ENCODE assay signal across 20 cellular contexts in genomic region chr12:97501422-97501821, GRCh38. TPM values are rescaled to one million over a fixed set of nuclear protein-coding genes. Genes with fewer than 3 reads are reported as not detected.
DNase-seq lines count a peak whose midpoint lies in the region; ATAC-seq and TF ChIP-seq lines count a peak whose summit lies in the region.
"Had no signal": no experiment of that assay in that cellular context is flagged by ENCODE, and none has a peak within 500 bp of the region (broad histone marks: within the 10 kb centered on the region; RNA-seq: fewer than 3 reads in every experiment).

No MANE protein-coding gene starts in this region.

- POLR2A ChIA-PET in activated CD4-positive, alpha-beta T cell treated with anti-CD3 and anti-CD28 coated beads for 36 hours (lab: Charles Lee): no interaction called here

- DNase-seq in NCI-H146 (lab: John Stamatoyannopoulos, UW) (peak; percentile 39), NCI-H146 treated with DMSO at 0.1 percent for 48 hours (lab: John Stamatoyannopoulos, UW; ENCODE audit: unreplicated experiment) (no peak), NCI-H774 (lab: John Stamatoyannopoulos, UW) (peak; percentile 59), hepatocyte (ENCODE audit: low spot score) (no peak), cerebellar cortex (ENCODE audit: low spot score) (no peak)
- DNase-seq in activated CD4-positive, alpha-beta T cell treated with anti-CD3 and anti-CD28 coated beads for 36 hours: no peak
- DNase-seq: 8988T; C1 segment of cervical spinal cord; Calu3; CD4-positive, alpha-beta memory T cell; COR-L47; DMS79 treated with DMSO at 0.1 percent for 48 hours; GF-D8; HFFc6 had no signal

- no peaks in the 10 kb centered on the region for H3K79me2 ChIP-seq in hepatocyte

- no peak overlapping the region for H2AFZ ChIP-seq in hepatocyte
- H2AFZ ChIP-seq: GM23338 had no signal

- no peak overlapping the region for H3K4me3 ChIP-seq in hepatocyte
- H3K4me3 ChIP-seq: A549, GM23338, HAP-1 had no signal

- no peak for TF ChIP-seq CTCF in hepatocyte (IDR thresholded peaks at IDR 0.05; ENCODE audit: poor library complexity)

- no peaks in the 10 kb centered on the region for H3K36me3 ChIP-seq in hepatocyte (replicated peaks; ENCODE audit: insufficient read depth, low read depth)
- H3K36me3 ChIP-seq: HAP-1 had no signal

- no peak for ATAC-seq in HG03139 (IDR thresholded peaks at IDR 0.05; ENCODE audit: unreplicated experiment)
- ATAC-seq in activated CD4-positive, alpha-beta T cell treated with anti-CD3 and anti-CD28 coated beads for 36 hours: no peak
- ATAC-seq: A549, GM23338 had no signal

- intact Hi-C loops in activated CD4-positive, alpha-beta T cell treated with anti-CD3 and anti-CD28 coated beads for 36 hours (cut with DNase I, micrococcal nuclease): no loop called here

- H4K20me1 ChIP-seq in hepatocyte (ENCODE audit: insufficient read depth, poor library complexity, severe bottlenecking): no peaks in the 10 kb centered on the region

- H3K27ac ChIP-seq in hepatocyte: peak overlapping the region; percentile 50
- H3K27ac ChIP-seq: A549 had no signal

- 86% methylated on average over 2 of the region's 2 CpGs for WGBS in hepatocyte (ENCODE audit: low lambda C conversion rate, missing lambda C conversion rate)

- no peaks in the 10 kb centered on the region for H3K4me1 Mint-ChIP-seq in activated CD4-positive, alpha-beta T cell treated with anti-CD3 and anti-CD28 coated beads for 36 hours
- H3K4me1 Mint-ChIP-seq: CD4-positive, alpha-beta memory T cell; GM23338 had no signal

- H3K27me3 Mint-ChIP-seq in activated CD4-positive, alpha-beta T cell treated with anti-CD3 and anti-CD28 coated beads for 36 hours: no peaks in the 10 kb centered on the region
- H3K27me3 Mint-ChIP-seq: CD4-positive, alpha-beta memory T cell had no signal

- no peak overlapping the region for H3K4me2 ChIP-seq in hepatocyte
- H3K4me2 ChIP-seq: A549, GM23338 had no signal

- no peak overlapping the region for H3K4me3 Mint-ChIP-seq in activated CD4-positive, alpha-beta T cell treated with anti-CD3 and anti-CD28 coated beads for 36 hours
- H3K4me3 Mint-ChIP-seq: CD4-positive, alpha-beta memory T cell; GM23338; HFFc6 had no signal

- no peaks in the 10 kb centered on the region for H3K9me2 ChIP-seq in hepatocyte (replicated peaks; ENCODE audit: insufficient read depth)

- no peak overlapping the region for H3K27ac Mint-ChIP-seq in activated CD4-positive, alpha-beta T cell treated with anti-CD3 and anti-CD28 coated beads for 36 hours
- H3K27ac Mint-ChIP-seq: GM23338, HFFc6 had no signal

- no peaks in the 10 kb centered on the region for H3K27me3 ChIP-seq in hepatocyte

- H3K9me3 Mint-ChIP-seq in activated CD4-positive, alpha-beta T cell treated with anti-CD3 and anti-CD28 coated beads for 36 hours (ENCODE audit: low read depth): no peaks in the 10 kb centered on the region
- H3K9me3 Mint-ChIP-seq: GM23338 had no signal

- peaks cover 11% of the 10 kb centered on the region for H3K4me1 ChIP-seq in hepatocyte (ENCODE audit: insufficient read depth)
- H3K4me1 ChIP-seq: A549, HAP-1 had no signal

- CTCF ChIA-PET in activated CD4-positive, alpha-beta T cell treated with anti-CD3 and anti-CD28 coated beads for 36 hours (lab: Charles Lee): no interaction called here

- H3K9me3 ChIP-seq in hepatocyte (ENCODE audit: low read depth): no peaks in the 10 kb centered on the region
- H3K9me3 ChIP-seq: A549, HAP-1 had no signal

- no peaks in the 10 kb centered on the region for H3K36me3 Mint-ChIP-seq in activated CD4-positive, alpha-beta T cell treated with anti-CD3 and anti-CD28 coated beads for 36 hours (ENCODE audit: low read depth)
- H3K36me3 Mint-ChIP-seq: CD4-positive, alpha-beta memory T cell had no signal

RNA-seq across cellular contexts. Expression of gene RMST, which starts 38.8 kb away (rescaled TPM):
- 28.9 and 37.3 TPM in 2 replicates for total RNA-seq in hepatocyte
- polyA plus RNA-seq in hepatocyte: 2.9 and 3.9 TPM in 2 replicates
- total RNA-seq in activated CD4-positive, alpha-beta T cell treated with anti-CD3 and anti-CD28 coated beads for 36 hours: not detected
- total RNA-seq: CD4-positive, alpha-beta memory T cell; Daoy; HFFc6 had no signal
- polyA plus RNA-seq: A549; BJ; CD4-positive, alpha-beta memory T cell had no signal

Comparison
In these comparisons a context has a peak if more than half of its experiments do, and no peak if none do; other contexts are left out.
1. DNase-seq: peak in NCI-H146 (single experiment) and NCI-H774 (single experiment); none in NCI-H146 treated with DMSO at 0.1 percent for 48 hours (single experiment), hepatocyte (single experiment), cerebellar cortex (single experiment) and activated CD4-positive, alpha-beta T cell treated with anti-CD3 and anti-CD28 coated beads for 36 hours (single experiment).
2. RNA of gene RMST, which starts 38.8 kb away (total RNA-seq): 28.9 to 37.3 TPM in hepatocyte; not detected in activated CD4-positive, alpha-beta T cell treated with anti-CD3 and anti-CD28 coated beads for 36 hours; every median in the first group is over 10 times any median in the second.